Comparison of ENCODE assay signal across 1 cellular context in genomic region chr2:29000481-29000880, GRCh38.
TF ChIP-seq lines count a peak whose summit lies in the region.

No MANE protein-coding gene starts in this region.

TF ChIP-seq in HepG2, 621 proteins besides CTCF, POLR2A, EP300 and RAD21:
- TF ChIP-seq TP53 (CRISPR knock-in tag; conservative IDR thresholded peaks at IDR 0.05) (no peak), TOPORS (CRISPR knock-in tag; IDR thresholded peaks at IDR 0.05) (no peak), SIX1 (CRISPR knock-in tag; IDR thresholded peaks at IDR 0.05; ENCODE audit: borderline replicate concordance) (no peak)
TF ChIP-seq in HepG2: peak in this region for 0.
